In genomic region chr6:128857806-128858205, GRCh38 we compare ENCODE assay signal across 33 cellular contexts.
"Had no signal": no experiment of that assay in that cellular context is flagged by ENCODE, and none has a peak within 500 bp of the region (broad histone marks: within the 10 kb centered on the region; RNA-seq: fewer than 3 reads in every experiment).

No MANE protein-coding gene starts in this region.

- H3K27ac ChIP-seq: adrenal gland, body of pancreas, brain microvascular endothelial cell, breast epithelium, VCaP had no signal

- H3K27me3 ChIP-seq: adrenal gland, body of pancreas, brain microvascular endothelial cell, breast epithelium had no signal

- DNase-seq: activated B cell treated with CpG ODN at 0.5 μM for 24 hours; activated CD4-positive, alpha-beta memory T cell treated with anti-CD3 and anti-CD28 coated beads for 36 hours; activated CD4-positive, alpha-beta T cell treated with anti-CD3 and anti-CD28 coated beads for 4 hours; activated CD4-positive, alpha-beta T cell treated with anti-CD3 and anti-CD28 coated beads, Interleukin-2, amount 10 ng/mL, durations not matched to agents 24 days and 14 days; activated CD4-positive, alpha-beta T cell treated with anti-CD3 and anti-CD28 coated beads, Interleukin-2, amount 50 U/mL, for 1 hour; activated CD4-positive, alpha-beta T cell treated with anti-CD3 and anti-CD28 coated beads, Interleukin-2, amount 50 U/mL, for 4 hours; activated CD4-positive, CD25-positive, alpha-beta regulatory T cell treated with anti-CD3 and anti-CD28 coated beads, Interleukin-2, amount 50 U/mL, for 72 hours; activated CD8-positive, alpha-beta memory T cell treated with anti-CD3 and anti-CD28 coated beads, Interleukin-2, amount 50 U/mL, for 4 hours; activated CD8-positive, alpha-beta T cell treated with anti-CD3 and anti-CD28 coated beads for 36 hours; activated effector memory CD4-positive, alpha-beta T cell treated with anti-CD3 and anti-CD28 coated beads, Interleukin-2, amount 50 U/mL, for 16 hours; activated gamma-delta T cell treated with Interleukin-2 at 50 U/mL for 16 hours; activated naive CD4-positive, alpha-beta T cell; activated naive CD4-positive, alpha-beta T cell treated with anti-CD3 and anti-CD28 coated beads for 36 hours; activated naive CD4-positive, alpha-beta T cell treated with anti-CD3 and anti-CD28 coated beads, Interleukin-2, amount 50 U/mL, for 16 hours; activated naive CD8-positive, alpha-beta T cell treated with anti-CD3 and anti-CD28 coated beads for 36 hours; activated T-cell treated with anti-CD3 and anti-CD28 coated beads for 4 hours; activated T-cell treated with anti-CD3 and anti-CD28 coated beads, Interleukin-2, amount 50 U/mL, for 1 hour; activated T-cell treated with anti-CD3 and anti-CD28 coated beads, Interleukin-2, amount 50 U/mL, for 4 hours; activated T-cell treated with anti-CD3 and anti-CD28 coated beads, Interleukin-2, amount 50 U/mL, for 72 hours; adrenal gland; amniotic stem cell; aorta; body of pancreas; brain microvascular endothelial cell; central memory CD4-positive, alpha-beta T cell; SW 1271; T-helper 1 cell; T-helper 2 cell; T-helper 9 cell had no signal

- H3K4me3 ChIP-seq: adrenal gland, body of pancreas, breast epithelium had no signal

- H3K9me3 ChIP-seq: adrenal gland, body of pancreas had no signal

- H3K4me1 ChIP-seq: adrenal gland, body of pancreas, breast epithelium had no signal

- H3K36me3 ChIP-seq: adrenal gland, brain microvascular endothelial cell, breast epithelium had no signal

- ATAC-seq: activated CD8-positive, alpha-beta T cell treated with anti-CD3 and anti-CD28 coated beads for 36 hours; activated naive CD4-positive, alpha-beta T cell treated with anti-CD3 and anti-CD28 coated beads, Interleukin-2, amount 50 U/mL, for 72 hours; activated T-cell treated with anti-CD3 and anti-CD28 coated beads, Interleukin-2, amount 50 U/mL, for 4 hours; activated T-cell treated with anti-CD3 and anti-CD28 coated beads, Interleukin-2, amount 50 U/mL, for 72 hours; activated T-helper 17 cell treated with anti-CD3 and anti-CD28 coated beads, Interleukin-2, amount 50 U/mL, for 72 hours; body of pancreas had no signal
